In genomic region chr19:36771275-36772231, GRCh38 we compare ENCODE assay signal across 1 cellular context.
A peak's percentile ranks its signal among the peaks of the same experiment; 100 is the strongest.
TF ChIP-seq lines count a peak whose summit lies in the region.

No MANE protein-coding gene starts in this region.

TF ChIP-seq in K562, 482 proteins besides CTCF, POLR2A, EP300 and RAD21 (continued from another document and continues in another):
- no peak for TF ChIP-seq MED1 (CRISPR knock-in tag; IDR thresholded peaks at IDR 0.05; ENCODE audit: borderline replicate concordance)
- no peak for TF ChIP-seq DIDO1 (tag; IDR thresholded peaks at IDR 0.05; ENCODE audit: low read depth)
- TF ChIP-seq ZBTB17 (CRISPR knock-in tag; IDR thresholded peaks at IDR 0.05), result 0 out of 2 replicates have a peak, but pooled peaks have one; percentile 33
- TF ChIP-seq CHD1 (IDR thresholded peaks at IDR 0.05; ENCODE audit: low read length), result peak; percentile 7
- no peak for TF ChIP-seq USF1 (CRISPR knock-in tag; IDR thresholded peaks at IDR 0.05)
- TF ChIP-seq SIRT6 (IDR thresholded peaks at IDR 0.05; ENCODE audit: low read depth, low read length), result no peak
- TF ChIP-seq NCOA2 (IDR thresholded peaks at IDR 0.05; ENCODE audit: partially characterized antibody in 2 of 2), result no peak
- TF ChIP-seq DEAF1 (CRISPR knock-in tag; IDR thresholded peaks at IDR 0.05), result no peak
- peak; percentile 48; the same call in 1 of the 2 replicates for TF ChIP-seq EP400 (IDR thresholded peaks at IDR 0.05)
- TF ChIP-seq PTBP1 (IDR thresholded peaks at IDR 0.05; ENCODE audit: low read depth, low read length), result 0 out of 2 replicates have a peak, but pooled peaks have one; percentile 26
- no peak for TF ChIP-seq RBM17 (IDR thresholded peaks at IDR 0.05; ENCODE audit: borderline replicate concordance, low read depth, low read length)
- TF ChIP-seq ZNF511 (CRISPR knock-in tag; IDR thresholded peaks at IDR 0.05), result no peak
- TF ChIP-seq ZNF280B (CRISPR knock-in tag; IDR thresholded peaks at IDR 0.05), result no peak
- 0 out of 2 replicates have a peak, but pooled peaks have one; percentile 34 for TF ChIP-seq CC2D1A (IDR thresholded peaks at IDR 0.05)
- no peak for TF ChIP-seq MTF1 (CRISPR knock-in tag; IDR thresholded peaks at IDR 0.05; ENCODE audit: borderline replicate concordance)
- no peak for TF ChIP-seq ZNF407 (IDR thresholded peaks at IDR 0.05; ENCODE audit: low read depth)
- TF ChIP-seq ZNF77 (CRISPR knock-in tag; IDR thresholded peaks at IDR 0.05), result no peak
- no peak for TF ChIP-seq MAFG (tag; conservative IDR thresholded peaks at IDR 0.05)
- TF ChIP-seq E2F6 (IDR thresholded peaks at IDR 0.05; ENCODE audit: borderline replicate concordance in 1 of 2, extremely low read depth in 1 of 2, insufficient read depth in 1 of 2, insufficient read length in 1 of 2, low read depth in 1 of 2, low read length in 1 of 2, poor library complexity in 1 of 2, severe bottlenecking in 1 of 2), result no peak
- no peak for TF ChIP-seq PRMT5 (CRISPR knock-in tag; IDR thresholded peaks at IDR 0.05)
- TF ChIP-seq FOXM1 (IDR thresholded peaks at IDR 0.05; ENCODE audit: low read depth), result peak; percentile 96
- TF ChIP-seq FOXM1 (CRISPR knock-in tag; IDR thresholded peaks at IDR 0.05; ENCODE audit: low read depth), result peak; percentile 92; the same call in 1 of the 2 replicates
- TF ChIP-seq OTX1 (CRISPR knock-in tag; IDR thresholded peaks at IDR 0.05), result no peak
- TF ChIP-seq ZNF384 (IDR thresholded peaks at IDR 0.05; ENCODE audit: low read depth, low read length), result no peak
- TF ChIP-seq ZBTB5 (IDR thresholded peaks at IDR 0.05), result no peak
- no peak for TF ChIP-seq TCF7L2 (IDR thresholded peaks at IDR 0.05; ENCODE audit: low read depth, low read length)
- no peak for TF ChIP-seq SMC3 (conservative IDR thresholded peaks at IDR 0.05; ENCODE audit: insufficient read depth, low read depth, low read length)
- no peak for TF ChIP-seq MXI1 (IDR thresholded peaks at IDR 0.05; ENCODE audit: low read depth, low read length)
- peak; percentile 83 for TF ChIP-seq MYBL2 (IDR thresholded peaks at IDR 0.05; ENCODE audit: low read depth)
- TF ChIP-seq MYBL2 (CRISPR knock-in tag; IDR thresholded peaks at IDR 0.05; ENCODE audit: borderline replicate concordance), result no peak
- no peak for TF ChIP-seq RFX5 (IDR thresholded peaks at IDR 0.05; ENCODE audit: low read depth, low read length)
- no peak for TF ChIP-seq ZNF609 (CRISPR knock-in tag; IDR thresholded peaks at IDR 0.05; ENCODE audit: borderline replicate concordance)
- TF ChIP-seq ZNF583 (CRISPR knock-in tag; IDR thresholded peaks at IDR 0.05), result no peak
- TF ChIP-seq SNRNP70 (optimal IDR thresholded peaks at IDR 0.05; ENCODE audit: low read depth, low read length), result no peak
- peak; percentile 68; the same call in 1 of the 2 replicates for TF ChIP-seq ZNF395 (CRISPR knock-in tag; IDR thresholded peaks at IDR 0.05)
- no peak for TF ChIP-seq ZNF212 (CRISPR knock-in tag; IDR thresholded peaks at IDR 0.05)
- no peak for TF ChIP-seq SLC30A9 (CRISPR knock-in tag; IDR thresholded peaks at IDR 0.05)
